Comparison of ENCODE assay signal across 7 cellular contexts in the genomic region with DNA sequence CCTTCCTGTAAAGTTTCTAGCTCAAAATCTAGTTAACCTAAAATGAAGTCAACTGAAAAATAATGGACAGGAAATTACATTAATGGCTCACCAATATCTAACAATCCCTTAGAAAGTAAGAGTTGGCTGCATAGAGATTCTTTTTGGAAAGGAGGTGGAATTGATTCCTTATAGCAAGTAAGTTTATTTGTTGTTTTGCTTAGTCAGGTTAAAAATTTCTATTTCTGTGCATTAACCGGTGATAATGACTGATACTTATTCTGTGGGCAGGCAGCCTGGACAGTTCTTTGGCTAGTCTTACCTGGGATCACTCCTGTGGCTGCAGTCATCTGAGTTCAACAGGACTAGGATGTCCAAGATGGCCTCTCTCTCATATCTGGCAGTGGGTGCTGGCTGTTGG.
"Had no signal": no experiment of that assay in that cellular context is flagged by ENCODE, and none has a peak within 500 bp of the region (broad histone marks: within the 10 kb centered on the region; RNA-seq: fewer than 3 reads in every experiment).

No MANE protein-coding gene starts in this region.

- FAIRE-seq: H1, H54 had no signal

- H3K4me2 ChIP-seq: GM23338 had no signal

- H3K27ac ChIP-seq: HL-60 had no signal

- H3K4me3 ChIP-seq: GM23338 had no signal

- DNase-seq: H9, HCEC 1CT, KG1 had no signal

- H2AFZ ChIP-seq: GM23338 had no signal

- ATAC-seq: GM23338 had no signal
